ENCODE assay signal across 20 cellular contexts in genomic region chr7:31028417-31028988, GRCh38. TPM values are rescaled to one million over a fixed set of nuclear protein-coding genes. Genes with fewer than 3 reads are reported as not detected.
DNase-seq lines count a peak whose midpoint lies in the region; ATAC-seq lines count a peak whose summit lies in the region.
"Had no signal": no experiment of that assay in that cellular context is flagged by ENCODE, and none has a peak within 500 bp of the region (broad histone marks: within the 10 kb centered on the region; RNA-seq: fewer than 3 reads in every experiment).

No MANE protein-coding gene starts in this region.

- peak; percentile 88 for DNase-seq in NCI-H2171 (lab: John Stamatoyannopoulos, UW)
- DNase-seq in anterior cingulate cortex (lab: John Stamatoyannopoulos, UW), result peak in 54 of 58 donors; percentile 19 to 90 (median 63)
- no peak for DNase-seq in OCI-M1 (lab: John Stamatoyannopoulos, UW)
- DNase-seq: activated CD4-positive, alpha-beta T cell treated with anti-CD3 and anti-CD28 coated beads for 4 hours; activated naive CD8-positive, alpha-beta T cell treated with anti-CD3 and anti-CD28 coated beads, Interleukin-2, amount 10 ng/mL, durations not matched to agents 7 days and 5 days; Calu3; gastrocnemius medialis; Kasumi-1; left colon; NCI-H1417; RPMI8226; stimulated activated CD4-positive, alpha-beta T cell treated with anti-CD3 and anti-CD28 coated beads, Interleukin-15, amount 100 ng/mL, for 24 hours had no signal

- H3K27ac ChIP-seq in layer of hippocampus (ENCODE audit: low read depth, low read length) (peak overlapping the region; percentile 27), temporal lobe (ENCODE audit: low read depth, low read length) (peak overlapping the region; percentile 69)
- H3K27ac ChIP-seq: breast epithelium, gastrocnemius medialis, tibial nerve had no signal

- H3K27me3 ChIP-seq in layer of hippocampus (ENCODE audit: control insufficient read depth, insufficient read depth, low read length), result peaks cover 7% of the 10 kb centered on the region
- H3K27me3 ChIP-seq: breast epithelium, tibial nerve had no signal

- ATAC-seq in GM18858 (IDR thresholded peaks at IDR 0.05; ENCODE audit: unreplicated experiment) (no peak), HG03159 (IDR thresholded peaks at IDR 0.05; ENCODE audit: unreplicated experiment) (no peak)
- ATAC-seq: gastrocnemius medialis; left colon; stimulated activated memory B cell treated with anti-CD40 and anti-IgM and Interleukin-4, amounts not matched to agents 10 μg/mL and 1 μg/mL and 100 μg/mL, for 72 hours had no signal

RNA-seq across cellular contexts. Expression of gene ADCYAP1R1, which starts 23.6 kb away (rescaled TPM):
- total RNA-seq in temporal lobe, result 62.0 TPM
- total RNA-seq: activated naive CD8-positive, alpha-beta T cell treated with anti-CD3 and anti-CD28 coated beads, Interleukin-2, amount 10 ng/mL, durations not matched to agents 7 days and 5 days; B cell; Calu3 had no signal
